In the genomic region with DNA sequence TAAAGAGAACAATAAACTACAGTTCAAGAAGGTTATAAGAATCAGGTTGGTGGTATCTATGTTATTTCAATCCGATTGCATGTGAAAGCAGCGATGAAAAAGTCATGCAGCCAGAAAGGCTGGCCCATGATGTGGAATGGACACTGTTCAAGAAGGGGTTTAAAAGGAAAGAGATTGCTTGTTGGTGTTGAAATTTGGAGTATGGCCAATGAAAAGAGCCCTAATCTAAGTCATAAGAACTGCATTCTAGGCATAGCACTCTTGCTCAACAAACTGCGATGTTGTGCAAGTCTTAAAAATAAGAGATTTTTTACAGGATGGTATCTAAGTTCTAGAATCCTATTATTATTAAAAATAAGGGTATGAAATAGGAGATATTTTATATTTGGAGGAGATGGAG, we compare ENCODE assay signal across 10 cellular contexts.
DNase-seq lines count a peak whose midpoint lies in the region; ATAC-seq and TF ChIP-seq lines count a peak whose summit lies in the region.
"Had no signal": no experiment of that assay in that cellular context is flagged by ENCODE, and none has a peak within 500 bp of the region (broad histone marks: within the 10 kb centered on the region; RNA-seq: fewer than 3 reads in every experiment).

No MANE protein-coding gene starts in this region.

- H3K27ac ChIP-seq in gastrocnemius medialis: peak overlapping the region; percentile 12 to 53 (median 42)

- no peaks in the 10 kb centered on the region for H3K9me3 ChIP-seq in gastrocnemius medialis
- H3K9me3 ChIP-seq: esophagus squamous epithelium had no signal

- H3K36me3 ChIP-seq in gastrocnemius medialis: no peaks in the 10 kb centered on the region
- H3K36me3 ChIP-seq: esophagus squamous epithelium had no signal

- DNase-seq in GM04504 (ENCODE audit: low read depth) (peak; percentile 88), SW 1271 (lab: John Stamatoyannopoulos, UW) (peak; percentile 32 to 66), glomerular endothelial cell (ENCODE audit: extremely low read depth, low read depth, low spot score) (peak; percentile 58), gastrocnemius medialis (peak in 1 of 2 donors; percentile 24), NCI-H2196 treated with DMSO at 0.1 percent for 48 hours (lab: John Stamatoyannopoulos, UW; ENCODE audit: unreplicated experiment) (no peak)
- no peak for DNase-seq in activated naive CD4-positive, alpha-beta T cell treated with anti-CD3 and anti-CD28 coated beads, Interleukin-2, amount 50 U/mL, for 72 hours (ENCODE audit: low spot score in 2 of 2)
- no peak for DNase-seq in activated CD4-positive, alpha-beta T cell treated with anti-CD3 and anti-CD28 coated beads for 48 hours
- DNase-seq: esophagus squamous epithelium, occipital lobe had no signal

- ATAC-seq in gastrocnemius medialis (peak; percentile 79 to 81), HG03442 (IDR thresholded peaks at IDR 0.05; ENCODE audit: unreplicated experiment) (no peak)
- ATAC-seq in activated naive CD4-positive, alpha-beta T cell treated with anti-CD3 and anti-CD28 coated beads, Interleukin-2, amount 50 U/mL, for 72 hours: no peak

- intact Hi-C loops in gastrocnemius medialis (cut with DNase I; ENCODE audit: low total_unique reads): no loop called here

- TF ChIP-seq POLR2A in gastrocnemius medialis (IDR thresholded peaks at IDR 0.05): no peak

- TF ChIP-seq CTCF in gastrocnemius medialis (IDR thresholded peaks at IDR 0.05 in 4 of 5, conservative IDR thresholded peaks at IDR 0.05 in 1 of 5): no peak

- no peaks in the 10 kb centered on the region for H3K9me3 Mint-ChIP-seq in activated naive CD4-positive, alpha-beta T cell treated with anti-CD3 and anti-CD28 coated beads, Interleukin-2, amount 50 U/mL, for 72 hours

- no peak overlapping the region for H3K4me3 ChIP-seq in gastrocnemius medialis
- H3K4me3 ChIP-seq: esophagus squamous epithelium had no signal

- H3K36me3 Mint-ChIP-seq in activated naive CD4-positive, alpha-beta T cell treated with anti-CD3 and anti-CD28 coated beads, Interleukin-2, amount 50 U/mL, for 72 hours: no peaks in the 10 kb centered on the region

- H3K4me1 ChIP-seq in gastrocnemius medialis: no peaks in the 10 kb centered on the region
- H3K4me1 ChIP-seq: esophagus squamous epithelium had no signal

- in situ Hi-C loops in gastrocnemius medialis (cut with MboI; ENCODE audit: low sequenced_read_pairs in 4 of 4): no loop called here

- H3K27me3 ChIP-seq in gastrocnemius medialis: no peaks in the 10 kb centered on the region
- H3K27me3 ChIP-seq: esophagus squamous epithelium had no signal

- no peak overlapping the region for H3K27ac Mint-ChIP-seq in activated naive CD4-positive, alpha-beta T cell treated with anti-CD3 and anti-CD28 coated beads, Interleukin-2, amount 50 U/mL, for 72 hours

Comparison
In these comparisons a context has a peak if more than half of its experiments do, and no peak if none do; other contexts are left out.
1. DNase-seq: peak in GM04504 (single experiment), SW 1271 (2 of 2) and glomerular endothelial cell (single experiment); none in activated naive CD4-positive, alpha-beta T cell treated with anti-CD3 and anti-CD28 coated beads, Interleukin-2, amount 50 U/mL, for 72 hours (0 of 2), NCI-H2196 treated with DMSO at 0.1 percent for 48 hours (single experiment) and activated CD4-positive, alpha-beta T cell treated with anti-CD3 and anti-CD28 coated beads for 48 hours (single experiment).
2. ATAC-seq: peak in gastrocnemius medialis (2 of 2); none in HG03442 (single experiment) and activated naive CD4-positive, alpha-beta T cell treated with anti-CD3 and anti-CD28 coated beads, Interleukin-2, amount 50 U/mL, for 72 hours (0 of 2).